In genomic region chrX:151984328-151984727, GRCh38 we compare ENCODE assay signal across 13 cellular contexts. TPM values are rescaled to one million over a fixed set of nuclear protein-coding genes. Genes with fewer than 3 reads are reported as not detected.
DNase-seq lines count a peak whose midpoint lies in the region; ATAC-seq, FAIRE-seq and TF ChIP-seq lines count a peak whose summit lies in the region.
"Had no signal": no experiment of that assay in that cellular context is flagged by ENCODE, and none has a peak within 500 bp of the region (broad histone marks: within the 10 kb centered on the region; RNA-seq: fewer than 3 reads in every experiment).

No MANE protein-coding gene starts in this region.

- H3K4me3 ChIP-seq in brain microvascular endothelial cell (ENCODE audit: low read depth, low read length), result no peak overlapping the region
- peak overlapping the region in 1 of 2 experiments; percentile 32 for H3K4me3 ChIP-seq in mesenchymal stem cell (ENCODE audit: insufficient read depth in 1 of 2, low read depth in 1 of 2, low read length in 2 of 2)
- H3K4me3 ChIP-seq in upper lobe of right lung, result no peak overlapping the region

- no peak overlapping the region for H3K14ac ChIP-seq in mesenchymal stem cell (ENCODE audit: low read length in 2 of 2)

- H3K4me2 ChIP-seq in mesenchymal stem cell (ENCODE audit: low read length, poor library complexity, severe bottlenecking), result no peak overlapping the region

- TF ChIP-seq CTCF in brain microvascular endothelial cell (IDR thresholded peaks at IDR 0.05; ENCODE audit: low read depth, low read length, missing control alignments), result no peak
- no peak for TF ChIP-seq CTCF in upper lobe of right lung (IDR thresholded peaks at IDR 0.05)

- intact Hi-C loops in upper lobe of right lung (cut with DNase I), result no loop called here

- H3K27me3 Mint-ChIP-seq in T-helper 17 cell, result no peaks in the 10 kb centered on the region
- H3K27me3 Mint-ChIP-seq: activated CD4-positive, alpha-beta memory T cell treated with anti-CD3 and anti-CD28 coated beads for 36 hours; activated naive CD8-positive, alpha-beta T cell treated with anti-CD3 and anti-CD28 coated beads, Interleukin-2, amount 10 ng/mL, durations not matched to agents 7 days and 5 days had no signal

- no peak overlapping the region for H2AFZ ChIP-seq in mesenchymal stem cell (ENCODE audit: low read depth, low read length)

- H3K4me1 ChIP-seq in mesenchymal stem cell (ENCODE audit: control insufficient read depth, insufficient read depth, low read depth, low read length), result peaks cover 6% of the 10 kb centered on the region
- no peaks in the 10 kb centered on the region for H3K4me1 ChIP-seq in upper lobe of right lung

- no peaks in the 10 kb centered on the region for H3K36me3 Mint-ChIP-seq in T-helper 17 cell (ENCODE audit: low read depth)
- H3K36me3 Mint-ChIP-seq: activated CD4-positive, alpha-beta memory T cell treated with anti-CD3 and anti-CD28 coated beads for 36 hours; activated naive CD8-positive, alpha-beta T cell treated with anti-CD3 and anti-CD28 coated beads, Interleukin-2, amount 10 ng/mL, durations not matched to agents 7 days and 5 days had no signal

- H2BK12ac ChIP-seq in mesenchymal stem cell (ENCODE audit: low read length in 2 of 2), result no peak overlapping the region

- no peak overlapping the region for H3K4ac ChIP-seq in mesenchymal stem cell (ENCODE audit: low read depth in 1 of 2, low read length in 2 of 2)

- H2BK5ac ChIP-seq in mesenchymal stem cell (ENCODE audit: low read depth, low read length, poor library complexity, severe bottlenecking), result no peak overlapping the region

- no peak for FAIRE-seq in GM19239 (lab: Jason Lieb, UNC)

- no peak overlapping the region for H2BK15ac ChIP-seq in mesenchymal stem cell (ENCODE audit: low read depth, poor library complexity, severe bottlenecking)

- no peak overlapping the region for H4K8ac ChIP-seq in mesenchymal stem cell (ENCODE audit: low read length)

- no peaks in the 10 kb centered on the region for H3K27me3 ChIP-seq in brain microvascular endothelial cell (replicated peaks)
- peaks cover 0 to 3% of the 10 kb centered on the region in 2 experiments for H3K27me3 ChIP-seq in mesenchymal stem cell (ENCODE audit: control insufficient read depth in 1 of 2, insufficient read depth in 1 of 2, low read length in 2 of 2)
- H3K27me3 ChIP-seq in upper lobe of right lung, result no peaks in the 10 kb centered on the region

- H4K91ac ChIP-seq in mesenchymal stem cell (ENCODE audit: low read length), result no peak overlapping the region

- no peak overlapping the region for H3K23ac ChIP-seq in mesenchymal stem cell (ENCODE audit: low read length in 2 of 2)

- WGBS in mesenchymal stem cell, result 40% methylated on average over 3 of the region's 3 CpGs

- DNase-seq in Daoy (ENCODE audit: low read depth) (peak; percentile 74), NCI-H460 (ENCODE audit: extremely low read depth, low read depth) (peak; percentile 54), brain microvascular endothelial cell (peak; percentile 84), mesenchymal stem cell (peak; percentile 66), GM19239 (ENCODE audit: insufficient read length, low spot score) (no peak), upper lobe of right lung (no peak), T-helper 17 cell (no peak), NCI-H526 (lab: John Stamatoyannopoulos, UW) (no peak)
- DNase-seq: activated CD4-positive, alpha-beta memory T cell treated with anti-CD3 and anti-CD28 coated beads for 36 hours; activated naive CD8-positive, alpha-beta T cell treated with anti-CD3 and anti-CD28 coated beads, Interleukin-2, amount 10 ng/mL, durations not matched to agents 7 days and 5 days; glutamatergic neuron; midbrain; NCI-H1105 had no signal

- no peak overlapping the region for H3K27ac Mint-ChIP-seq in T-helper 17 cell
- H3K27ac Mint-ChIP-seq: activated CD4-positive, alpha-beta memory T cell treated with anti-CD3 and anti-CD28 coated beads for 36 hours; activated naive CD8-positive, alpha-beta T cell treated with anti-CD3 and anti-CD28 coated beads, Interleukin-2, amount 10 ng/mL, durations not matched to agents 7 days and 5 days had no signal

- H3K9me3 ChIP-seq in mesenchymal stem cell (ENCODE audit: control insufficient read depth, low read length), result no peaks in the 10 kb centered on the region
- H3K9me3 ChIP-seq in upper lobe of right lung, result no peaks in the 10 kb centered on the region
- H3K9me3 ChIP-seq in T-helper 17 cell (ENCODE audit: control insufficient read depth, low read length, poor library complexity, severe bottlenecking), result no peaks in the 10 kb centered on the region

- no peak overlapping the region for H2AK5ac ChIP-seq in mesenchymal stem cell (ENCODE audit: low read length, severe bottlenecking)

- no peak overlapping the region for H3K18ac ChIP-seq in mesenchymal stem cell (ENCODE audit: low read depth in 1 of 2, low read length in 2 of 2)

- in situ Hi-C loops in brain microvascular endothelial cell (cut with HindIII; ENCODE audit: low pct_ligation_motif_present, low sequenced_read_pairs), result no loop called here

- no peak overlapping the region for H2BK120ac ChIP-seq in mesenchymal stem cell (ENCODE audit: low read depth, low read length)

- no peaks in the 10 kb centered on the region for H3K4me1 Mint-ChIP-seq in T-helper 17 cell
- H3K4me1 Mint-ChIP-seq: activated naive CD8-positive, alpha-beta T cell treated with anti-CD3 and anti-CD28 coated beads, Interleukin-2, amount 10 ng/mL, durations not matched to agents 7 days and 5 days had no signal

- no peak overlapping the region for H3K4me3 Mint-ChIP-seq in T-helper 17 cell
- H3K4me3 Mint-ChIP-seq: activated CD4-positive, alpha-beta memory T cell treated with anti-CD3 and anti-CD28 coated beads for 36 hours; activated naive CD8-positive, alpha-beta T cell treated with anti-CD3 and anti-CD28 coated beads, Interleukin-2, amount 10 ng/mL, durations not matched to agents 7 days and 5 days had no signal

- H3K36me3 ChIP-seq in brain microvascular endothelial cell (replicated peaks), result no peaks in the 10 kb centered on the region
- no peaks in the 10 kb centered on the region for H3K36me3 ChIP-seq in mesenchymal stem cell (ENCODE audit: control insufficient read depth in 1 of 2, insufficient read depth in 2 of 2, low read depth in 1 of 2, low read length in 2 of 2)
- no peaks in the 10 kb centered on the region for H3K36me3 ChIP-seq in upper lobe of right lung

- peak overlapping the region; percentile 80 for H3K27ac ChIP-seq in brain microvascular endothelial cell
- peak overlapping the region; percentile 62 for H3K27ac ChIP-seq in mesenchymal stem cell (ENCODE audit: low read length, poor library complexity, severe bottlenecking)
- no peak overlapping the region for H3K27ac ChIP-seq in upper lobe of right lung

- ATAC-seq in upper lobe of right lung, result no peak
- no peak for ATAC-seq in T-helper 17 cell

- peak overlapping the region; percentile 53 for H3K9ac ChIP-seq in mesenchymal stem cell (ENCODE audit: low read length)

- H3K79me1 ChIP-seq in mesenchymal stem cell (replicated peaks; ENCODE audit: low read length, poor library complexity, severe bottlenecking), result no peaks in the 10 kb centered on the region

RNA-seq across cellular contexts. Expression of gene GABRE, which starts 9.9 kb away (rescaled TPM):
- total RNA-seq in Daoy (2014; rRNA removed; shearing (Covaris generic)), result 3.0 and 27.3 TPM in 2 replicates
- total RNA-seq in NCI-H460 (2014; rRNA removed; shearing (Covaris generic)), result 26.6 and 45.3 TPM in 2 replicates
- 41.8 and 47.0 TPM in 2 replicates for polyA plus RNA-seq in NCI-H460 (2014; cell fraction: nucleus; rRNA removed)
- polyA plus RNA-seq in mesenchymal stem cell (2013, experiment 1 of 2), result 3.0 TPM
- 3.3 TPM for polyA plus RNA-seq in mesenchymal stem cell (2013, experiment 2 of 2)
- 45.3 TPM for total RNA-seq in upper lobe of right lung
- under 1 TPM in 1 of 2 donors, not detected in 1; 0.42 TPM for total RNA-seq in T-helper 17 cell
- total RNA-seq: activated CD4-positive, alpha-beta memory T cell treated with anti-CD3 and anti-CD28 coated beads for 36 hours; activated naive CD8-positive, alpha-beta T cell treated with anti-CD3 and anti-CD28 coated beads, Interleukin-2, amount 10 ng/mL, durations not matched to agents 7 days and 5 days had no signal

Comparison
In these comparisons a context has a peak if more than half of its experiments do, and no peak if none do; other contexts are left out.
1. DNase-seq: peak in Daoy (single experiment), NCI-H460 (single experiment), brain microvascular endothelial cell (single experiment) and mesenchymal stem cell (single experiment); none in GM19239 (single experiment), upper lobe of right lung (single experiment), T-helper 17 cell (0 of 3) and NCI-H526 (0 of 2).